ENCODE assay signal across 3 cellular contexts in genomic region chr14:72573725-72574426, GRCh38.
TF ChIP-seq lines count a peak whose summit lies in the region.

No MANE protein-coding gene starts in this region.

TF ChIP-seq in liver, 16 proteins besides CTCF, POLR2A, EP300 and RAD21 (continued from another document):
- TF ChIP-seq, protein P1, sequence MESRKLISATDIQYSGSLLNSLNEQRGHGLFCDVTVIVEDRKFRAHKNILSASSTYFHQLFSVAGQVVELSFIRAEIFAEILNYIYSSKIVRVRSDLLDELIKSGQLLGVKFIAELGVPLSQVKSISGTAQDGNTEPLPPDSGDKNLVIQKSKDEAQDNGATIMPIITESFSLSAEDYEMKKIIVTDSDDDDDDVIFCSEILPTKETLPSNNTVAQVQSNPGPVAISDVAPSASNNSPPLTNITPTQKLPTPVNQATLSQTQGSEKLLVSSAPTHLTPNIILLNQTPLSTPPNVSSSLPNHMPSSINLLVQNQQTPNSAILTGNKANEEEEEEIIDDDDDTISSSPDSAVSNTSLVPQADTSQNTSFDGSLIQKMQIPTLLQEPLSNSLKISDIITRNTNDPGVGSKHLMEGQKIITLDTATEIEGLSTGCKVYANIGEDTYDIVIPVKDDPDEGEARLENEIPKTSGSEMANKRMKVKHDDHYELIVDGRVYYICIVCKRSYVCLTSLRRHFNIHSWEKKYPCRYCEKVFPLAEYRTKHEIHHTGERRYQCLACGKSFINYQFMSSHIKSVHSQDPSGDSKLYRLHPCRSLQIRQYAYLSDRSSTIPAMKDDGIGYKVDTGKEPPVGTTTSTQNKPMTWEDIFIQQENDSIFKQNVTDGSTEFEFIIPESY (IDR thresholded peaks at IDR 0.05) = no peak
- peak; percentile 20 for TF ChIP-seq YY1 (IDR thresholded peaks at IDR 0.05)
- no peak for TF ChIP-seq TAF1 (conservative IDR thresholded peaks at IDR 0.05)
- TF ChIP-seq HNF4A (conservative IDR thresholded peaks at IDR 0.05) = peak; percentile 19 to 39

TF ChIP-seq in HepG2, 621 proteins besides CTCF, POLR2A, EP300 and RAD21 (continued from another document):
- no peak for TF ChIP-seq ZNF576 (CRISPR knock-in tag; IDR thresholded peaks at IDR 0.05)
- no peak for TF ChIP-seq AGO2 (optimal IDR thresholded peaks at IDR 0.05; ENCODE audit: low read depth, low read length)
- TF ChIP-seq ZUFSP (CRISPR knock-in tag; IDR thresholded peaks at IDR 0.05; ENCODE audit: borderline replicate concordance) = no peak
- no peak for TF ChIP-seq ZNF33A (CRISPR knock-in tag; IDR thresholded peaks at IDR 0.05; ENCODE audit: borderline replicate concordance)
- no peak for TF ChIP-seq TEAD3 (CRISPR knock-in tag; optimal IDR thresholded peaks at IDR 0.05; ENCODE audit: borderline replicate concordance)
TF ChIP-seq in HepG2: peak in this region for 0.

TF ChIP-seq in endothelial cell of umbilical vein, 7 proteins besides CTCF, POLR2A, EP300 and RAD21 (continued from another document):
- no peak for TF ChIP-seq POLR2AphosphoS5 (IDR thresholded peaks at IDR 0.05; ENCODE audit: insufficient read depth, low read depth, low read length)
- TF ChIP-seq JUN (IDR thresholded peaks at IDR 0.05; ENCODE audit: borderline replicate concordance, insufficient read depth, insufficient read length, low read depth) = no peak
